Comparison of ENCODE assay signal across 8 cellular contexts in genomic region chr10:94545277-94546057, GRCh38. TPM values are rescaled to one million over a fixed set of nuclear protein-coding genes. Genes with fewer than 3 reads are reported as not detected.
DNase-seq lines count a peak whose midpoint lies in the region; ATAC-seq, FAIRE-seq and TF ChIP-seq lines count a peak whose summit lies in the region.

TSS of gene HELLS (plus strand) at chr10:94545788. CDS start at chr10:94545922, 134 bp downstream.

- peak within 1 kb of the TSS in 3 of 4 donors; percentile 8 to 78 (median 73) for H3K27ac ChIP-seq in pancreas
- peak within 1 kb of the TSS in 2 of 3 donors; percentile 29 to 46 for H3K27ac ChIP-seq in thyroid gland

- H3K9me3 ChIP-seq in pancreas (no peaks in the 10 kb centered on the region), thyroid gland (no peaks in the 10 kb centered on the region)

- ATAC-seq in HG02588 (IDR thresholded peaks at IDR 0.05; ENCODE audit: unreplicated experiment), result peak; percentile 75
- ATAC-seq in activated naive CD4-positive, alpha-beta T cell treated with anti-CD3 and anti-CD28 coated beads, Interleukin-2, amount 50 U/mL, for 72 hours, result peak; percentile 82 to 86
- ATAC-seq in Right ventricle myocardium inferior, result peak; percentile 78
- ATAC-seq in pancreas, result peak; percentile 93 to 97 (median 96)

- WGBS in pancreas, 2 donors, result 0% methylated on average over 56 of the region's 56 CpGs
- WGBS in thyroid gland, 2 donors, result 0 to 1% methylated on average over 40 to 45 of the region's 56 CpGs

- H3K4me3 ChIP-seq in NB4 (ENCODE audit: low read depth, low read length) (peak within 1 kb of the TSS; percentile 90), pancreas (peak within 1 kb of the TSS; percentile 60 to 95 (median 74)), thyroid gland (replicated peaks in 1 of 3) (peak within 1 kb of the TSS; percentile 11 to 62 (median 61))

- TF ChIP-seq POLR2A in GM10847 (IDR thresholded peaks at IDR 0.05; ENCODE audit: extremely low read depth, insufficient read length) (peak; percentile 59), NB4 (IDR thresholded peaks at IDR 0.05; ENCODE audit: extremely low read depth, insufficient read length) (peak; percentile 78), thyroid gland (IDR thresholded peaks at IDR 0.05) (peak in 1 of 2 donors; percentile 31)

- H3K27ac Mint-ChIP-seq in activated naive CD4-positive, alpha-beta T cell treated with anti-CD3 and anti-CD28 coated beads, Interleukin-2, amount 50 U/mL, for 72 hours, result peak within 1 kb of the TSS; percentile 93 to 100

- TF ChIP-seq CTCF in NB4 (IDR thresholded peaks at IDR 0.05; ENCODE audit: low read depth, low read length) (no peak), pancreas (IDR thresholded peaks at IDR 0.05) (no peak), thyroid gland (IDR thresholded peaks at IDR 0.05) (peak in 1 of 6 experiments; percentile 11)

- H3K36me3 ChIP-seq in pancreas (no peaks in the 10 kb centered on the region), thyroid gland (no peaks in the 10 kb centered on the region)

- no peak for FAIRE-seq in pancreas (lab: Jason Lieb, UNC)

- no peaks in the 10 kb centered on the region for H3K9me3 Mint-ChIP-seq in activated naive CD4-positive, alpha-beta T cell treated with anti-CD3 and anti-CD28 coated beads, Interleukin-2, amount 50 U/mL, for 72 hours

- H3K36me3 Mint-ChIP-seq in activated naive CD4-positive, alpha-beta T cell treated with anti-CD3 and anti-CD28 coated beads, Interleukin-2, amount 50 U/mL, for 72 hours, result peaks cover 29 to 32% of the 10 kb centered on the region in 2 donors

- peaks cover 3 to 8% (median 4%) of the 10 kb centered on the region in 3 donors for H3K4me1 ChIP-seq in pancreas
- H3K4me1 ChIP-seq in thyroid gland, result peaks cover 0 to 14% of the 10 kb centered on the region in 2 donors

- intact Hi-C loops in Right ventricle myocardium inferior (cut with DNase I), result no loop called here
- intact Hi-C loops in pancreas (cut with DNase I), result no loop called here
- intact Hi-C loops in thyroid gland (cut with DNase I), result no loop called here

- DNase-seq in NB4 (ENCODE audit: low read depth) (peak; percentile 88), SKM-1 (lab: John Stamatoyannopoulos, UW; ENCODE audit: unreplicated experiment) (peak; percentile 77), Right ventricle myocardium inferior (ENCODE audit: missing footprints) (peak; percentile 73), pancreas (peak; percentile 85 to 92 (median 88)), thyroid gland (peak; percentile 77 to 86)
- peak; percentile 75 to 83 for DNase-seq in activated naive CD4-positive, alpha-beta T cell treated with anti-CD3 and anti-CD28 coated beads, Interleukin-2, amount 50 U/mL, for 72 hours (ENCODE audit: low spot score in 2 of 2)

- H3K27me3 ChIP-seq in pancreas, result no peaks in the 10 kb centered on the region
- H3K27me3 ChIP-seq in thyroid gland, result no peaks in the 10 kb centered on the region

RNA-seq across cellular contexts. Expression of gene HELLS, which starts in this region (rescaled TPM):
- total RNA-seq in activated naive CD4-positive, alpha-beta T cell treated with anti-CD3 and anti-CD28 coated beads, Interleukin-2, amount 50 U/mL, for 72 hours, result 100 to 1,000 TPM; 144 to 161 TPM
- total RNA-seq in Right ventricle myocardium inferior (2.3 TPM), pancreas (1 to 10 TPM; 1.1 to 4.2 (median 3.0) TPM), thyroid gland (10 to 100 TPM in 1 of 4 donors, 1 to 10 TPM in 3; 2.7 to 11.2 (median 8.4) TPM)
- polyA plus RNA-seq in pancreas, result 1 to 10 TPM; 1.3 to 1.9 TPM

Comparison
In these comparisons a context has a peak if more than half of its experiments do, and no peak if none do; other contexts are left out.
1. Peak in every context shown above with its lines: DNase-seq, ATAC-seq, H3K4me3 ChIP-seq and H3K27ac ChIP-seq.
2. RNA of gene HELLS (total RNA-seq): 144 to 161 TPM in activated naive CD4-positive, alpha-beta T cell treated with anti-CD3 and anti-CD28 coated beads, Interleukin-2, amount 50 U/mL, for 72 hours; 2.7 to 11.2 TPM in thyroid gland, 1.1 to 4.2 TPM in pancreas and 2.3 TPM in Right ventricle myocardium inferior (single experiment); every median in the first group is over 10 times any median in the second.